In the genomic region with DNA sequence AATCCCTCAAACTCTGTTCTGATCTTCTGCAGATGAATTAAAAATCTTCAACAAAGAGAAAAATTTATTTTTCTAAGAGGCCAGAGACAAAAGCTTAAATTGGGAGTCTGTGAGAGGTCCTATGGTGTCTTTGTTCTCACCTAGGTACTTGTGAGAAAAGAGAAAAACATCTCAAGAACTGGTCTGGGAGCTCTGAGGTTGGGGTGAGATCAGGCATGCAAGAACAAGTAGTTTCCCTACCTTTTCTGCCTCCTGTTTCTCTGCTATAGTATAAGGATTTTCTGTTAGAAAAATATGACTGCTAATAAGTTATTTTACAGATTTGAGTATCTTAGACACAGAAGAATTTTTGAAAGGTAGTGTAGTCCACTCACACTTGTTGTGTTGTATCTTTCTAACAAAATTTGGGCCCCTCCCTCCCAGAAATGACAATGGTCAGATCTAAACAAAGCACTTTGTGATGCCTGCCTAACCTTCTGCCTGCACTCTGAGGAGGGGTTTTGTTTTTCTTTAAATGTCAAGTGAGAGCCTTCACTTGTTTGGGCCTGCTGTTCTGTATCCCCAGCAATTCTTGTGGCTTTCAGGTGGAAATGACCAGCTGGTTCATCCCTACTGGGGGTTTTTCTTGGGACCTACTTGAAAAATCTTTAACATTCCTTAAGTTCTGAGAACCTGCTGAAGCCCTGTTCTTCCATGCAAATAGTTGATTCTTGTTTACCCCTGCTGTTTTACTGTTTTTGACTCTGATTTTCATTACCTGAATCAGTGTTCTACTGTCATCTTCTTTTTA, we compare ENCODE assay signal across 30 cellular contexts. TPM values are rescaled to one million over a fixed set of nuclear protein-coding genes. Genes with fewer than 3 reads are reported as not detected.
DNase-seq lines count a peak whose midpoint lies in the region; ATAC-seq and TF ChIP-seq lines count a peak whose summit lies in the region.
"Had no signal": no experiment of that assay in that cellular context is flagged by ENCODE, and none has a peak within 500 bp of the region (broad histone marks: within the 10 kb centered on the region; RNA-seq: fewer than 3 reads in every experiment).

No MANE protein-coding gene starts in this region.

- H3K4ac ChIP-seq in H9 (ENCODE audit: low read depth, low read length): no peak overlapping the region

- H4K20me1 ChIP-seq in H9 (ENCODE audit: control insufficient read depth, insufficient read depth, insufficient read length): no peaks in the 10 kb centered on the region

- peaks cover 2% of the 10 kb centered on the region for H3K4me1 ChIP-seq in H9 (ENCODE audit: insufficient read depth, low read length)
- H3K4me1 ChIP-seq in endodermal cell (ENCODE audit: control insufficient read depth, insufficient read depth, low read length): no peaks in the 10 kb centered on the region
- H3K4me1 ChIP-seq: BE2C, Peyer's patch had no signal

- no peak overlapping the region for H2AK5ac ChIP-seq in H9 (ENCODE audit: insufficient read length, low read length)

- no peak overlapping the region for H2BK12ac ChIP-seq in H9 (ENCODE audit: insufficient read length, low read depth, low read length)

- H3K9me3 ChIP-seq in H9 (ENCODE audit: control insufficient read depth, low read depth, low read length) (no peaks in the 10 kb centered on the region), endodermal cell (ENCODE audit: control insufficient read depth, low read length) (no peaks in the 10 kb centered on the region)
- H3K9me3 ChIP-seq: BE2C, Peyer's patch had no signal

- no peaks in the 10 kb centered on the region for H3K36me3 ChIP-seq in endodermal cell (ENCODE audit: control insufficient read depth, insufficient read depth, low read length)
- H3K36me3 ChIP-seq: BE2C, Peyer's patch had no signal

- no peak overlapping the region for H2BK20ac ChIP-seq in H9 (ENCODE audit: low read depth, low read length, poor library complexity, severe bottlenecking)

- H3K27me3 Mint-ChIP-seq in H9 (ENCODE audit: low read depth) (no peaks in the 10 kb centered on the region), endodermal cell (ENCODE audit: insufficient read depth) (no peaks in the 10 kb centered on the region), natural killer cell (ENCODE audit: low read depth in 2 of 2) (peaks cover 0 to 4% of the 10 kb centered on the region in 2 donors)
- no peaks in the 10 kb centered on the region for H3K27me3 Mint-ChIP-seq in T-helper 2 cell treated with Interferon-gamma antibody and Interleukin-4, amounts not matched to agents 5 μg/mL and 100 μg/mL, for 36 hours (ENCODE audit: low read depth)

- no peak overlapping the region for H4K91ac ChIP-seq in H9 (ENCODE audit: insufficient read length, low read depth, low read length)

- H3K27me3 ChIP-seq in H9 (ENCODE audit: insufficient read depth, low read length): no peaks in the 10 kb centered on the region
- H3K27me3 ChIP-seq in endodermal cell (ENCODE audit: control insufficient read depth, insufficient read depth, low read length, poor library complexity, severe bottlenecking): no peaks in the 10 kb centered on the region
- H3K27me3 ChIP-seq: BE2C, Peyer's patch had no signal

- H3K14ac ChIP-seq in H9 (ENCODE audit: insufficient read depth, low read length): no peak overlapping the region

- no peak overlapping the region for H4K5ac ChIP-seq in H9 (ENCODE audit: insufficient read length, low read depth, low read length)

- H3K79me1 ChIP-seq in H9 (ENCODE audit: insufficient read depth, low read depth, low read length, poor library complexity, severe bottlenecking): no peaks in the 10 kb centered on the region

- no peak overlapping the region for H2BK15ac ChIP-seq in H9 (ENCODE audit: low read depth, low read length)

- no peaks in the 10 kb centered on the region for H3K79me2 ChIP-seq in H9 (ENCODE audit: insufficient read depth, low read length)

- H3K9ac ChIP-seq in H9 (ENCODE audit: extremely low read depth, insufficient read length, low read length) (no peak overlapping the region), endodermal cell (ENCODE audit: extremely low read depth, low read length, poor library complexity, severe bottlenecking) (no peak overlapping the region)

- H2AFZ ChIP-seq in H9 (ENCODE audit: low read length): no peak overlapping the region

- H2BK120ac ChIP-seq in H9 (ENCODE audit: low read depth, low read length, poor library complexity, severe bottlenecking): no peak overlapping the region

- H3K4me3 ChIP-seq in endodermal cell (ENCODE audit: low read length): no peak overlapping the region
- H3K4me3 ChIP-seq: Peyer's patch, SK-N-MC had no signal

- intact Hi-C loops in natural killer cell (cut with micrococcal nuclease): no loop called here

- H3K4me1 Mint-ChIP-seq in H9 (peaks cover 38 to 41% of the 10 kb centered on the region in 2 experiments), endodermal cell (peaks cover 15% of the 10 kb centered on the region), natural killer cell (no peaks in the 10 kb centered on the region)
- H3K4me1 Mint-ChIP-seq in T-helper 2 cell treated with Interferon-gamma antibody and Interleukin-4, amounts not matched to agents 5 μg/mL and 100 μg/mL, for 36 hours (ENCODE audit: low read depth): no peaks in the 10 kb centered on the region
- H3K4me1 Mint-ChIP-seq: CD14-positive monocyte; CD8-positive, alpha-beta memory T cell had no signal

- no peak overlapping the region for H4K8ac ChIP-seq in H9 (replicated peaks; ENCODE audit: insufficient read length, low read depth, low read length)

- no peak overlapping the region for H3K18ac ChIP-seq in H9 (ENCODE audit: insufficient read length, low read depth, low read length)

- H3K27ac Mint-ChIP-seq in H9: peak overlapping the region in 2 of 3 experiments; percentile 86 to 98; a peak in 5 of 7 replicates
- H3K27ac Mint-ChIP-seq in endodermal cell: no peak overlapping the region
- H3K27ac Mint-ChIP-seq in natural killer cell: no peak overlapping the region
- no peak overlapping the region for H3K27ac Mint-ChIP-seq in T-helper 2 cell treated with Interferon-gamma antibody and Interleukin-4, amounts not matched to agents 5 μg/mL and 100 μg/mL, for 36 hours
- H3K27ac Mint-ChIP-seq: CD14-positive monocyte; CD8-positive, alpha-beta memory T cell had no signal

- H3K56ac ChIP-seq in H9 (ENCODE audit: insufficient read length, low read depth, low read length): no peak overlapping the region

- H3K36me3 Mint-ChIP-seq in H9 (ENCODE audit: insufficient read depth in 1 of 3, low read depth in 3 of 3) (peaks cover 0 to 12% (median 4%) of the 10 kb centered on the region in 3 experiments; a peak in 4 of 7 replicates), endodermal cell (ENCODE audit: low read depth) (no peaks in the 10 kb centered on the region), natural killer cell (no peaks in the 10 kb centered on the region)
- H3K36me3 Mint-ChIP-seq in T-helper 2 cell treated with Interferon-gamma antibody and Interleukin-4, amounts not matched to agents 5 μg/mL and 100 μg/mL, for 36 hours (ENCODE audit: low read depth): no peaks in the 10 kb centered on the region
- H3K36me3 Mint-ChIP-seq: CD14-positive monocyte; CD8-positive, alpha-beta memory T cell had no signal

- no peak overlapping the region for H3T11ph ChIP-seq in H9 (ENCODE audit: low read length)

- H2BK5ac ChIP-seq in H9 (ENCODE audit: insufficient read length, low read length): no peak overlapping the region

- H3K27ac ChIP-seq in H9 (ENCODE audit: insufficient read length, low read depth, low read length) (no peak overlapping the region), endodermal cell (ENCODE audit: low read depth, low read length) (no peak overlapping the region)
- H3K27ac ChIP-seq: Peyer's patch, SK-N-MC had no signal

- DNase-seq in DMS79 (lab: John Stamatoyannopoulos, UW): peak; percentile 51
- DNase-seq in H9: peak; percentile 69
- peak; percentile 71 for DNase-seq in endodermal cell
- DNase-seq in iPS-NIHi11 (ENCODE audit: low spot score): peak; percentile 22
- DNase-seq in EL: no peak
- no peak for DNase-seq in natural killer cell
- DNase-seq in T-helper 2 cell treated with Interferon-gamma antibody and Interleukin-4, amounts not matched to agents 5 μg/mL and 100 μg/mL, for 36 hours (ENCODE audit: low spot score): no peak
- DNase-seq: 8988T; ACHN; BE2C; CD8-positive, alpha-beta memory T cell; DMS 273 treated with DMSO at 0.1 percent for 48 hours; DND-41; GOT3; IMR-90; KG1; MM.1S; NCI-H1417; NCI-H1694; NCI-H2029 treated with DMSO at 0.1 percent for 48 hours; NCI-H226; NCI-H510A; NCI-H69; Peyer's patch; SIG-M5 had no signal

- no peak overlapping the region for H3K4me2 ChIP-seq in H9 (ENCODE audit: insufficient read depth, insufficient read length, low read length)

- H3K23ac ChIP-seq in H9 (ENCODE audit: insufficient read length, low read depth, low read length): no peak overlapping the region

- H3K4me3 Mint-ChIP-seq in H9 (no peak overlapping the region), endodermal cell (no peak overlapping the region), natural killer cell (no peak overlapping the region)
- H3K4me3 Mint-ChIP-seq in T-helper 2 cell treated with Interferon-gamma antibody and Interleukin-4, amounts not matched to agents 5 μg/mL and 100 μg/mL, for 36 hours: no peak overlapping the region
- H3K4me3 Mint-ChIP-seq: CD14-positive monocyte; CD8-positive, alpha-beta memory T cell had no signal

- H3K23me2 ChIP-seq in H9 (ENCODE audit: insufficient read length, low read depth, low read length, poor library complexity, severe bottlenecking): no peaks in the 10 kb centered on the region

- TF ChIP-seq CTCF in H9 (conservative IDR thresholded peaks at IDR 0.05) (no peak), endodermal cell (conservative IDR thresholded peaks at IDR 0.05) (no peak), natural killer cell (IDR thresholded peaks at IDR 0.05) (no peak)

- H3K9me3 Mint-ChIP-seq in H9 (peaks cover 7 to 12% of the 10 kb centered on the region in 2 experiments), endodermal cell (peaks cover 5% of the 10 kb centered on the region), natural killer cell (peaks cover 6 to 11% of the 10 kb centered on the region in 2 donors)
- no peaks in the 10 kb centered on the region for H3K9me3 Mint-ChIP-seq in T-helper 2 cell treated with Interferon-gamma antibody and Interleukin-4, amounts not matched to agents 5 μg/mL and 100 μg/mL, for 36 hours

- ATAC-seq in GM19463 (IDR thresholded peaks at IDR 0.05; ENCODE audit: unreplicated experiment) (no peak), natural killer cell (no peak)

RNA-seq across cellular contexts. Expression of gene OR51S1, which starts 13.6 kb away (rescaled TPM):
- not detected in 2 replicates for total RNA-seq in H9 (2021)
- not detected for total RNA-seq in endodermal cell
- not detected for polyA plus RNA-seq in endodermal cell (2013, experiment 1 of 2)
- not detected for polyA plus RNA-seq in endodermal cell (2013, experiment 2 of 2)
- total RNA-seq in natural killer cell: not detected
- total RNA-seq: CD8-positive, alpha-beta memory T cell; G401; IMR-90; OCI-LY7; Peyer's patch had no signal
- polyA plus RNA-seq: CD14-positive monocyte; CD8-positive, alpha-beta memory T cell; IMR-90 had no signal

RNA-seq across cellular contexts. Expression of gene OR51T1, which starts 19.1 kb away (rescaled TPM):
- total RNA-seq in H9 (2021) (not detected in 2 replicates), endodermal cell (not detected), natural killer cell (not detected)
- not detected for polyA plus RNA-seq in endodermal cell (2013, experiment 1 of 2)
- not detected for polyA plus RNA-seq in endodermal cell (2013, experiment 2 of 2)
- total RNA-seq: CD8-positive, alpha-beta memory T cell; G401; IMR-90; OCI-LY7; Peyer's patch had no signal
- polyA plus RNA-seq: CD14-positive monocyte; CD8-positive, alpha-beta memory T cell; IMR-90 had no signal

RNA-seq across cellular contexts. Expression of gene OR51A7, which starts 40.9 kb away (rescaled TPM):
- not detected in 2 replicates for total RNA-seq in H9 (2021)
- total RNA-seq in endodermal cell: not detected
- polyA plus RNA-seq in endodermal cell (2013, experiment 1 of 2): not detected
- not detected for polyA plus RNA-seq in endodermal cell (2013, experiment 2 of 2)
- not detected for total RNA-seq in natural killer cell
- total RNA-seq: CD8-positive, alpha-beta memory T cell; G401; IMR-90; OCI-LY7; Peyer's patch had no signal
- polyA plus RNA-seq: CD14-positive monocyte; CD8-positive, alpha-beta memory T cell; IMR-90 had no signal

RNA-seq across cellular contexts. Expression of gene OR51F2, which starts 41.5 kb away (rescaled TPM):
- total RNA-seq in H9 (2021): not detected in 2 replicates
- total RNA-seq in endodermal cell: not detected
- not detected for polyA plus RNA-seq in endodermal cell (2013, experiment 1 of 2)
- not detected for polyA plus RNA-seq in endodermal cell (2013, experiment 2 of 2)
- total RNA-seq in natural killer cell: not detected
- total RNA-seq: CD8-positive, alpha-beta memory T cell; G401; OCI-LY7; Peyer's patch had no signal
- polyA plus RNA-seq: CD14-positive monocyte; CD8-positive, alpha-beta memory T cell; IMR-90 had no signal

RNA-seq across cellular contexts. Expression of gene OR51G2, which starts 56.5 kb away (rescaled TPM):
- not detected in 2 replicates for total RNA-seq in H9 (2021)
- total RNA-seq in endodermal cell: not detected
- not detected for polyA plus RNA-seq in endodermal cell (2013, experiment 1 of 2)
- polyA plus RNA-seq in endodermal cell (2013, experiment 2 of 2): not detected
- total RNA-seq in natural killer cell: not detected
- total RNA-seq: CD8-positive, alpha-beta memory T cell; G401; IMR-90; OCI-LY7; Peyer's patch had no signal
- polyA plus RNA-seq: CD14-positive monocyte; CD8-positive, alpha-beta memory T cell; IMR-90 had no signal

Comparison
In these comparisons a context has a peak if more than half of its experiments do, and no peak if none do; other contexts are left out.
1. DNase-seq: peak in DMS79 (single experiment), H9 (single experiment), endodermal cell (single experiment) and iPS-NIHi11 (single experiment); none in EL (single experiment), natural killer cell (single experiment) and T-helper 2 cell treated with Interferon-gamma antibody and Interleukin-4, amounts not matched to agents 5 μg/mL and 100 μg/mL, for 36 hours (single experiment).
2. H3K27ac Mint-ChIP-seq: peak in H9 (2 of 3); none in endodermal cell (single experiment), natural killer cell (0 of 2) and T-helper 2 cell treated with Interferon-gamma antibody and Interleukin-4, amounts not matched to agents 5 μg/mL and 100 μg/mL, for 36 hours (single experiment).